20 cellular contexts compared by ENCODE assay signal in the genomic region with DNA sequence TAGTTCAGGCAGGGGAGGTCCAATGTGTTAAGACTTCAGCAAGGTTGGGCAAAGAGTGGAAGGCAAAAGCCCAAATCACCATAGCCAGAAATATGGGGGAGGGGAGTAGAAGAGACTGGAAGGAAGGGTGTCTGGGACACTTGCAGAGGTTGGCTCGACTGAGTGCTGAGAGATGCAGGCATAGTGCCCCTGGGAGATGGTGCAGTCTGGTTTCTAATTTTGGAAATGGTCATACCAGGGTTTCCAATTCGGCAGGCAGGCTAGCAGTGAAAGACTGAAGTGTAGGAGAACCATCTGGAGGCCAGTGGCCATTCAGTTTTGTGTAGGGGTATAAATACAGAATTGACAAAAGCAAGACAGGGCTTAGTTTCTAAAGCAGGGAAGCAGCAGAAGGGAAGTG.
"Had no signal": no experiment of that assay in that cellular context is flagged by ENCODE, and none has a peak within 500 bp of the region (broad histone marks: within the 10 kb centered on the region; RNA-seq: fewer than 3 reads in every experiment).

No MANE protein-coding gene starts in this region.

- H3K27me3 ChIP-seq: dorsolateral prefrontal cortex, left lung, pancreas, suprapubic skin, transverse colon had no signal

- H3K4me3 ChIP-seq: dorsolateral prefrontal cortex, left lung, lung, pancreas, suprapubic skin, transverse colon had no signal

- DNase-seq: cortex of kidney; dorsolateral prefrontal cortex; effector CD8-positive, alpha-beta T cell; foreskin melanocyte; head of caudate nucleus; hypothalamus; kidney glomerular epithelial cell; left lung; mesenchymal stem cell; midbrain; occipital lobe; pancreas; small intestine; stimulated activated CD4-positive, alpha-beta T cell treated with anti-CD3 and anti-CD28 coated beads, Interleukin-12 subunit alpha, Interleukin-12 subunit beta, amount 100 ng/mL, for 4 hours; stimulated activated CD4-positive, alpha-beta T cell treated with anti-CD3 and anti-CD28 coated beads, Interleukin-2, amount 100 ng/mL, for 48 hours; stimulated activated naive CD8-positive, alpha-beta T cell treated with anti-CD3 and anti-CD28 coated beads, Interleukin-15, Interleukin-2, amounts not matched to agents 100 U/mL and 50 U/mL, for 24 hours; transverse colon had no signal

- FAIRE-seq: islet of Langerhans, pancreas, small intestine had no signal

- ATAC-seq: left lung; pancreas; stimulated activated naive CD8-positive, alpha-beta T cell treated with anti-CD3 and anti-CD28 coated beads, Interleukin-15, Interleukin-2, amounts not matched to agents 100 U/mL and 50 U/mL, for 24 hours had no signal

- H3K36me3 ChIP-seq: left lung, pancreas, suprapubic skin, transverse colon had no signal

- H3K9me3 ChIP-seq: left lung, pancreas, suprapubic skin, transverse colon had no signal

- H3K27ac ChIP-seq: dorsolateral prefrontal cortex, left lung, pancreas, suprapubic skin, transverse colon had no signal
